In the genomic region with DNA sequence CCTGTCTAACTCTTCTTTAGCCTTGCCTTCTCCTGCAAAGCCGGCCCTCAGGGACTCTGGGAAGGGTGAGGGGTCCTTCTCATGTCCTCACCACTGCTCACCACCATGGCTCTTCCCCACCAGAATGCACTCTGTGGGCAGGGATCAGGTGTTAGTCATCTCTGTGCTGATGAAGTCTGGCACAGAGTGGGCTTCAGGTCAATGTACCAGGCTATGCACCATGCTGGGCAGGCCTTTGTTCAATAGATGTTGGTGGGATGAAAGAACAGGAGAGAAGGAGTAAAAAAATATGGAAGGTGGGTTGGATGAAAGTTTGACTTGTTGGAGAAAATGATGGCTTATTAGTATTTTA, we compare ENCODE assay signal across 6 cellular contexts. TPM values are rescaled to one million over a fixed set of nuclear protein-coding genes. Genes with fewer than 3 reads are reported as not detected.
DNase-seq lines count a peak whose midpoint lies in the region; ATAC-seq and TF ChIP-seq lines count a peak whose summit lies in the region.
"Not testable (repeated sequence)": the region's sequence is repeated elsewhere in the genome, so short reads cannot be mapped to it uniquely, and the experiment has no call there.

No MANE protein-coding gene starts in this region.

- not testable (repeated sequence) for DNase-seq in CD4-positive, alpha-beta T cell; activated CD4-positive, alpha-beta memory T cell treated with anti-CD3 and anti-CD28 coated beads for 36 hours; activated naive CD8-positive, alpha-beta T cell treated with anti-CD3 and anti-CD28 coated beads, Interleukin-2, amount 10 ng/mL, durations not matched to agents 7 days and 5 days; left lobe of liver (ENCODE audit: low spot score); natural killer cell

- not testable (repeated sequence) for H3K9me3 Mint-ChIP-seq in CD4-positive, alpha-beta T cell; activated CD4-positive, alpha-beta memory T cell treated with anti-CD3 and anti-CD28 coated beads for 36 hours; activated naive CD8-positive, alpha-beta T cell treated with anti-CD3 and anti-CD28 coated beads, Interleukin-2, amount 10 ng/mL, durations not matched to agents 7 days and 5 days; natural killer cell

- H3K27me3 ChIP-seq in CD4-positive, alpha-beta T cell (ENCODE audit: control insufficient read depth, insufficient read depth, low read length): not testable (repeated sequence)

- H3K27ac Mint-ChIP-seq in CD4-positive, alpha-beta T cell: peak overlapping the region; percentile 37
- peak overlapping the region; percentile 11 for H3K27ac Mint-ChIP-seq in activated CD4-positive, alpha-beta memory T cell treated with anti-CD3 and anti-CD28 coated beads for 36 hours
- H3K27ac Mint-ChIP-seq in activated naive CD8-positive, alpha-beta T cell treated with anti-CD3 and anti-CD28 coated beads, Interleukin-2, amount 10 ng/mL, durations not matched to agents 7 days and 5 days: peak overlapping the region; percentile 65
- peak overlapping the region; percentile 16 to 46 for H3K27ac Mint-ChIP-seq in natural killer cell

- ATAC-seq in CD4-positive, alpha-beta T cell (ENCODE audit: poor library complexity); activated naive CD8-positive, alpha-beta T cell treated with anti-CD3 and anti-CD28 coated beads, Interleukin-2, amount 10 ng/mL, durations not matched to agents 7 days and 5 days (ENCODE audit: low read depth); natural killer cell: not testable (repeated sequence)
- ATAC-seq in esophagus mucosa (peak; percentile 45), left lobe of liver (peak; percentile 27)

- intact Hi-C loops in CD4-positive, alpha-beta T cell (cut with DNase I, micrococcal nuclease); activated CD4-positive, alpha-beta memory T cell treated with anti-CD3 and anti-CD28 coated beads for 36 hours (cut with micrococcal nuclease); natural killer cell (cut with micrococcal nuclease): not testable (repeated sequence)

- TF ChIP-seq CTCF in CD4-positive, alpha-beta T cell (IDR thresholded peaks at IDR 0.05); natural killer cell (IDR thresholded peaks at IDR 0.05): not testable (repeated sequence)

- peaks cover 20% of the 10 kb centered on the region for H3K4me1 Mint-ChIP-seq in CD4-positive, alpha-beta T cell (ENCODE audit: low read depth)
- H3K4me1 Mint-ChIP-seq in activated CD4-positive, alpha-beta memory T cell treated with anti-CD3 and anti-CD28 coated beads for 36 hours (ENCODE audit: low read depth): not testable (repeated sequence)
- peaks cover 26% of the 10 kb centered on the region for H3K4me1 Mint-ChIP-seq in activated naive CD8-positive, alpha-beta T cell treated with anti-CD3 and anti-CD28 coated beads, Interleukin-2, amount 10 ng/mL, durations not matched to agents 7 days and 5 days
- H3K4me1 Mint-ChIP-seq in natural killer cell: peaks cover 29 to 35% of the 10 kb centered on the region in 2 donors

- not testable (repeated sequence) for H3K27ac ChIP-seq in CD4-positive, alpha-beta T cell (ENCODE audit: low read depth, low read length)

- H3K27me3 Mint-ChIP-seq in CD4-positive, alpha-beta T cell; activated CD4-positive, alpha-beta memory T cell treated with anti-CD3 and anti-CD28 coated beads for 36 hours; activated naive CD8-positive, alpha-beta T cell treated with anti-CD3 and anti-CD28 coated beads, Interleukin-2, amount 10 ng/mL, durations not matched to agents 7 days and 5 days; natural killer cell (ENCODE audit: low read depth in 2 of 2): not testable (repeated sequence)

- POLR2A ChIA-PET in CD4-positive, alpha-beta T cell (lab: Charles Lee); activated CD4-positive, alpha-beta memory T cell treated with anti-CD3 and anti-CD28 coated beads for 36 hours (lab: Charles Lee); activated naive CD8-positive, alpha-beta T cell treated with anti-CD3 and anti-CD28 coated beads, Interleukin-2, amount 10 ng/mL, durations not matched to agents 7 days and 5 days (lab: Charles Lee): not testable (repeated sequence)

- H3K9me3 ChIP-seq in CD4-positive, alpha-beta T cell (ENCODE audit: control insufficient read depth, low read length): not testable (repeated sequence)

- CTCF ChIA-PET in CD4-positive, alpha-beta T cell (lab: Charles Lee): not testable (repeated sequence)
- CTCF ChIA-PET in activated CD4-positive, alpha-beta memory T cell treated with anti-CD3 and anti-CD28 coated beads for 36 hours (lab: Charles Lee): interaction anchor here (2.2 kb wide), 1 partner anchor 20 kb away, joined by 7 read pairs; no protein-coding TSS in a partner anchor

- H3K36me3 Mint-ChIP-seq in CD4-positive, alpha-beta T cell (ENCODE audit: low read depth): peaks cover 93% of the 10 kb centered on the region
- H3K36me3 Mint-ChIP-seq in activated CD4-positive, alpha-beta memory T cell treated with anti-CD3 and anti-CD28 coated beads for 36 hours: peaks cover 48% of the 10 kb centered on the region
- peaks cover 60% of the 10 kb centered on the region for H3K36me3 Mint-ChIP-seq in activated naive CD8-positive, alpha-beta T cell treated with anti-CD3 and anti-CD28 coated beads, Interleukin-2, amount 10 ng/mL, durations not matched to agents 7 days and 5 days
- H3K36me3 Mint-ChIP-seq in natural killer cell: peaks cover 29% of the 10 kb centered on the region

- H3K4me3 Mint-ChIP-seq in CD4-positive, alpha-beta T cell; activated CD4-positive, alpha-beta memory T cell treated with anti-CD3 and anti-CD28 coated beads for 36 hours; activated naive CD8-positive, alpha-beta T cell treated with anti-CD3 and anti-CD28 coated beads, Interleukin-2, amount 10 ng/mL, durations not matched to agents 7 days and 5 days; natural killer cell: not testable (repeated sequence)

RNA-seq across cellular contexts. Expression of gene SDC3, which starts 40.9 kb away (rescaled TPM):
- total RNA-seq in CD4-positive, alpha-beta T cell: under 1 TPM in 1 of 2 experiments, not detected in 1; 0.14 TPM
- under 1 TPM; 0.12 to 0.17 TPM for total RNA-seq in activated CD4-positive, alpha-beta memory T cell treated with anti-CD3 and anti-CD28 coated beads for 36 hours
- under 1 TPM; 0.51 to 0.55 TPM for total RNA-seq in activated naive CD8-positive, alpha-beta T cell treated with anti-CD3 and anti-CD28 coated beads, Interleukin-2, amount 10 ng/mL, durations not matched to agents 7 days and 5 days
- total RNA-seq in esophagus mucosa: 3.3 TPM
- total RNA-seq in left lobe of liver: 17.1 TPM
- total RNA-seq in natural killer cell: under 1 TPM in 2 of 3 donors, not detected in 1; 0.33 to 0.63 TPM

Comparison
In these comparisons a context has a peak if more than half of its experiments do, and no peak if none do; other contexts are left out.
1. H3K27ac Mint-ChIP-seq: peak in every context shown above with its lines; median percentile 65 in activated naive CD8-positive, alpha-beta T cell treated with anti-CD3 and anti-CD28 coated beads, Interleukin-2, amount 10 ng/mL, durations not matched to agents 7 days and 5 days; 37 in CD4-positive, alpha-beta T cell; 31 in natural killer cell; 11 in activated CD4-positive, alpha-beta memory T cell treated with anti-CD3 and anti-CD28 coated beads for 36 hours.